ENCODE assay signal across 9 cellular contexts in the genomic region with DNA sequence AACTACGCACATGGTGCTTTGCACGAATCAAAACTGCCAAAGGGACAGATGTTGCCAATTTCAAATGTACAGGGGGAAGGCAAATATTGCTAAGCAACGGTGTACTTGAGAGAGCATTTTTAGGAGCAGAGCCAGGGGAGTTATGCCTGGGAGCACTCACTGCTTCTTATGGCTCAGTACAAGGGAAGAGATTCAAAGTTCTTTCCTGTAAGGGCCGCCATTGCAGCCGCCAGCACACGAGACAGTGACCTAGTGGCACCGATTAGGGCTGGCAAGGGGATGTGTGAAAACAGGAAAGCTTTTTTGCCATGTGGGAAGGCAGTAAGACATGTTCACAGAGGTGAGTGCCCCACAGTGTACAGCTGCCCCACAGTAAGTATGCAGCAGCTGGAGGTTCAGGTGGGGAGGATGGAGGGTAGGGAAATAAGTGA.
DNase-seq lines count a peak whose midpoint lies in the region; ATAC-seq and TF ChIP-seq lines count a peak whose summit lies in the region.
"Had no signal": no experiment of that assay in that cellular context is flagged by ENCODE, and none has a peak within 500 bp of the region (broad histone marks: within the 10 kb centered on the region; RNA-seq: fewer than 3 reads in every experiment).

No MANE protein-coding gene starts in this region.

- no peak overlapping the region for H3T11ph ChIP-seq in H9 (ENCODE audit: low read length)

- no peak overlapping the region; the same call in 1 of the 2 replicates for H3K14ac ChIP-seq in H9 (ENCODE audit: insufficient read depth, low read length)

- H2BK120ac ChIP-seq in H9 (ENCODE audit: low read depth, low read length, poor library complexity, severe bottlenecking) = no peak overlapping the region

- H4K20me1 ChIP-seq in H9 (ENCODE audit: control insufficient read depth, insufficient read depth, insufficient read length) = peaks cover 7% of the 10 kb centered on the region

- H3K18ac ChIP-seq in H9 (ENCODE audit: insufficient read length, low read depth, low read length) = no peak overlapping the region

- peak overlapping the region; percentile 23 to 71 (median 26); a peak in 3 of 7 replicates for H3K27ac Mint-ChIP-seq in H9
- H3K27ac Mint-ChIP-seq: stimulated activated naive CD8-positive, alpha-beta T cell treated with anti-CD3 and anti-CD28 coated beads, Interleukin-15, Interleukin-2, amounts not matched to agents 100 ng/mL and 50 ng/mL, for 24 hours had no signal

- H3K4me3 ChIP-seq in esophagus squamous epithelium (no peak overlapping the region), skeletal muscle tissue (ENCODE audit: low read length in 3 of 3) (peak overlapping the region in 2 of 3 donors; percentile 30)

- H3K4ac ChIP-seq in H9 (ENCODE audit: low read depth, low read length) = no peak overlapping the region

- no CpG with 5 or more reads among the region's 7 CpGs for WGBS in H9 (ENCODE audit: extremely low coverage, insufficient read length, low lambda C conversion rate)
- 26 to 31% methylated on average over 7 of the region's 7 CpGs for WGBS in esophagus squamous epithelium, 2 donors

- H3K9ac ChIP-seq in H9 (ENCODE audit: extremely low read depth, insufficient read length, low read length) (no peak overlapping the region), skeletal muscle tissue (ENCODE audit: low read depth in 1 of 3, low read length in 3 of 3) (no peak overlapping the region)

- H3K9me3 Mint-ChIP-seq in H9 = no peaks in the 10 kb centered on the region
- H3K9me3 Mint-ChIP-seq: stimulated activated naive CD8-positive, alpha-beta T cell treated with anti-CD3 and anti-CD28 coated beads, Interleukin-15, Interleukin-2, amounts not matched to agents 100 ng/mL and 50 ng/mL, for 24 hours had no signal

- intact Hi-C loops in esophagus squamous epithelium (cut with DNase I) = no loop called here

- no peak overlapping the region for H3K4me3 Mint-ChIP-seq in H9
- H3K4me3 Mint-ChIP-seq: stimulated activated naive CD8-positive, alpha-beta T cell treated with anti-CD3 and anti-CD28 coated beads, Interleukin-15, Interleukin-2, amounts not matched to agents 100 ng/mL and 50 ng/mL, for 24 hours had no signal

- H3K27me3 Mint-ChIP-seq in H9 (ENCODE audit: low read depth) = no peaks in the 10 kb centered on the region
- H3K27me3 Mint-ChIP-seq: stimulated activated naive CD8-positive, alpha-beta T cell treated with anti-CD3 and anti-CD28 coated beads, Interleukin-15, Interleukin-2, amounts not matched to agents 100 ng/mL and 50 ng/mL, for 24 hours had no signal

- H3K4me1 Mint-ChIP-seq in H9 = peaks cover 18 to 34% of the 10 kb centered on the region in 2 experiments

- TF ChIP-seq POLR2A in esophagus squamous epithelium (IDR thresholded peaks at IDR 0.05) = no peak

- H3K4me1 ChIP-seq in H9 (ENCODE audit: insufficient read depth, low read length) = peaks cover 5% of the 10 kb centered on the region
- peaks cover 7 to 60% (median 28%) of the 10 kb centered on the region in 3 donors for H3K4me1 ChIP-seq in esophagus squamous epithelium
- H3K4me1 ChIP-seq in skeletal muscle tissue (ENCODE audit: control insufficient read depth in 3 of 3, insufficient read depth in 3 of 3, low read length in 3 of 3) = peaks cover 29 to 38% (median 34%) of the 10 kb centered on the region in 3 donors

- H3K4me2 ChIP-seq in H9 (ENCODE audit: insufficient read depth, insufficient read length, low read length) = no peak overlapping the region

- peaks cover 1 to 11% (median 9%) of the 10 kb centered on the region in 3 experiments; a peak in 6 of 7 replicates for H3K36me3 Mint-ChIP-seq in H9 (ENCODE audit: insufficient read depth in 1 of 3, low read depth in 3 of 3)

- H3K79me2 ChIP-seq in H9 (ENCODE audit: insufficient read depth, low read length) = peaks cover 2% of the 10 kb centered on the region; the same call in 1 of the 2 replicates

- H2BK20ac ChIP-seq in H9 (ENCODE audit: low read depth, low read length, poor library complexity, severe bottlenecking) = no peak overlapping the region

- no peak overlapping the region for H3K23ac ChIP-seq in H9 (ENCODE audit: insufficient read length, low read depth, low read length)

- no peak overlapping the region for H2AK5ac ChIP-seq in H9 (ENCODE audit: insufficient read length, low read length)

- H4K5ac ChIP-seq in H9 (ENCODE audit: insufficient read length, low read depth, low read length) = no peak overlapping the region

- H3K9me3 ChIP-seq in H9 (ENCODE audit: control insufficient read depth, low read depth, low read length) = no peaks in the 10 kb centered on the region
- H3K9me3 ChIP-seq in esophagus squamous epithelium = no peaks in the 10 kb centered on the region
- H3K9me3 ChIP-seq in skeletal muscle tissue (ENCODE audit: control insufficient read depth in 3 of 3, low read length in 3 of 3) = no peaks in the 10 kb centered on the region

- H3K27ac ChIP-seq in H9 (ENCODE audit: insufficient read length, low read depth, low read length) (no peak overlapping the region), esophagus squamous epithelium (peak overlapping the region; percentile 32 to 60 (median 42)), skeletal muscle tissue (ENCODE audit: low read depth, low read length) (peak overlapping the region; percentile 54)

- no peak overlapping the region for H4K91ac ChIP-seq in H9 (ENCODE audit: insufficient read length, low read depth, low read length)

- H3K36me3 ChIP-seq in esophagus squamous epithelium (peaks cover 0 to 19% (median 0%) of the 10 kb centered on the region in 3 donors), skeletal muscle tissue (ENCODE audit: control insufficient read depth in 3 of 3, insufficient read depth in 3 of 3, low read length in 3 of 3) (peaks cover 0 to 6% (median 0%) of the 10 kb centered on the region in 3 donors)

- DNase-seq in H9 = no peak
- DNase-seq in NCI-H446 (lab: John Stamatoyannopoulos, UW) = peak; percentile 91 to 94
- no peak for DNase-seq in esophagus squamous epithelium (lab: John Stamatoyannopoulos, UW)

- H3K56ac ChIP-seq in H9 (ENCODE audit: insufficient read length, low read depth, low read length) = no peak overlapping the region

- H2AFZ ChIP-seq in H9 (ENCODE audit: low read length) = no peak overlapping the region

- ATAC-seq in GM21526 (IDR thresholded peaks at IDR 0.05; ENCODE audit: low FRiP score, unreplicated experiment) (no peak), HG03159 (IDR thresholded peaks at IDR 0.05; ENCODE audit: unreplicated experiment) (no peak), GM19035 (IDR thresholded peaks at IDR 0.05; ENCODE audit: unreplicated experiment) (no peak), HG02763 (IDR thresholded peaks at IDR 0.05; ENCODE audit: unreplicated experiment) (no peak)

- no peak overlapping the region for H2BK12ac ChIP-seq in H9 (ENCODE audit: insufficient read length, low read depth, low read length)

- no peak overlapping the region for H2BK15ac ChIP-seq in H9 (ENCODE audit: low read depth, low read length)

- TF ChIP-seq CTCF in H9 (conservative IDR thresholded peaks at IDR 0.05) (no peak), esophagus squamous epithelium (IDR thresholded peaks at IDR 0.05) (no peak)

- no peak overlapping the region for H4K8ac ChIP-seq in H9 (replicated peaks; ENCODE audit: insufficient read length, low read depth, low read length)

- no peaks in the 10 kb centered on the region for H3K27me3 ChIP-seq in H9 (ENCODE audit: insufficient read depth, low read length)
- H3K27me3 ChIP-seq in esophagus squamous epithelium = no peaks in the 10 kb centered on the region
- no peaks in the 10 kb centered on the region for H3K27me3 ChIP-seq in skeletal muscle tissue (ENCODE audit: control insufficient read depth in 3 of 3, insufficient read depth in 3 of 3, low read length in 3 of 3)

- peaks cover 9% of the 10 kb centered on the region for H3K79me1 ChIP-seq in H9 (ENCODE audit: insufficient read depth, low read depth, low read length, poor library complexity, severe bottlenecking)

- no peaks in the 10 kb centered on the region for H3K23me2 ChIP-seq in H9 (ENCODE audit: insufficient read length, low read depth, low read length, poor library complexity, severe bottlenecking)

- H2BK5ac ChIP-seq in H9 (ENCODE audit: insufficient read length, low read length) = no peak overlapping the region

Comparison
In these comparisons a context has a peak if more than half of its experiments do, and no peak if none do; other contexts are left out.
1. DNase-seq: peak in NCI-H446 (2 of 2); none in H9 (single experiment) and esophagus squamous epithelium (single experiment).
2. H3K4me3 ChIP-seq: peak in skeletal muscle tissue (2 of 3); none in esophagus squamous epithelium (0 of 4).